In the genomic region with DNA sequence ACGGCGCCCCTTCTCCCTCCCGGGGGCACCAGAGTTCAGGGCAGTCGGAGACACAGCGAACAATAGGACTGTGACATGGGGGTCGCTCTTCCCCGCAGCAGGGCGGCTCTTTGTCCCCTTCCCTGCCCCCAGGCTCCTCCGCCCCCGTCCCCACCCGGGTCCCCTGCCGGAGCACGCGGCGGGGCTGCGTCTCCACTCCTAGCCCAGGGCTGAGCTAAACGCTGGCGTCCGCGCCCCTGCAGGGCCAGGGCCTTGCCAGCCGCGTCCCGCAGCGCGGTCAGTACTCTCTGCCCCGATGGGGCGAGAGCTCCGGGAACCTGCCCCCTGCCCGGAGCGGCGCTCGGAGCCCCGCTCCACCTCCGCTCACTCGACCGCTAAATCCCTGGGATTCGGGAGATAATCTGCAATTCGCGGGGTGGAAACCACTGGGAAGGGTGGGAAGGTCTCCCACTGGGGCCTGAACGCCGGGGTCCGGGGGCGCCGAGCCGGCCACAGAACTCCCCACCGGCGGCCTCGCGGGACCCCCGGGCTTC, we compare ENCODE assay signal across 8 cellular contexts. TPM values are rescaled to one million over a fixed set of nuclear protein-coding genes. Genes with fewer than 3 reads are reported as not detected.
A peak's percentile ranks its signal among the peaks of the same experiment; 100 is the strongest.
DNase-seq lines count a peak whose midpoint lies in the region; ATAC-seq, FAIRE-seq and TF ChIP-seq lines count a peak whose summit lies in the region.

No MANE protein-coding gene starts in this region.

- H3K4me1 ChIP-seq in lower lobe of right lung (peaks cover 45% of the 10 kb centered on the region), tibial artery (peaks cover 0 to 35% (median 19%) of the 10 kb centered on the region in 4 donors)

- H3K27ac ChIP-seq in RWPE1 (peak overlapping the region; percentile 95), lower lobe of right lung (peak overlapping the region; percentile 88), tibial artery (peak overlapping the region; percentile 77 to 94)

- H3K4me3 ChIP-seq in choroid plexus epithelial cell (ENCODE audit: low read depth, low read length) (peak overlapping the region; percentile 65), lower lobe of right lung (peak overlapping the region; percentile 89), tibial artery (peak overlapping the region; percentile 86 to 90)

- CTCF ChIA-PET in RWPE1 (lab: Yijun Ruan, JAX) = interaction anchor here (0.9 to 1.5 kb wide), 4 partner anchors 24 to 80 kb away, joined by 3 to 6 read pairs (median 4); no protein-coding TSS in a partner anchor

- ATAC-seq in activated CD4-positive, CD25-positive, alpha-beta regulatory T cell treated with anti-CD3 and anti-CD28 coated beads, Interleukin-2, amount 50 U/mL, for 24 hours = peak; percentile 11 to 14
- ATAC-seq in HG02885 (IDR thresholded peaks at IDR 0.05; ENCODE audit: poor library complexity, unreplicated experiment) (peak; percentile 20), lower lobe of right lung (peak; percentile 56 to 57)

- no peaks in the 10 kb centered on the region for H3K36me3 ChIP-seq in lower lobe of right lung
- H3K36me3 ChIP-seq in tibial artery = no peaks in the 10 kb centered on the region

- H3K27me3 ChIP-seq in lower lobe of right lung (ENCODE audit: low read depth) (peaks cover 6% of the 10 kb centered on the region), tibial artery (no peaks in the 10 kb centered on the region)

- no peak for DNase-seq in activated CD4-positive, CD25-positive, alpha-beta regulatory T cell (lab: John Stamatoyannopoulos, UW)
- peak; percentile 39 for DNase-seq in RWPE1 (ENCODE audit: low spot score)
- peak; percentile 10 for DNase-seq in choroid plexus epithelial cell (ENCODE audit: low read depth)
- no peak for DNase-seq in lower lobe of right lung
- DNase-seq in tibial artery = peak in 1 of 2 donors; percentile 72
- no peak for DNase-seq in RCC 7860 (ENCODE audit: low spot score)

- intact Hi-C loops in lower lobe of right lung (cut with DNase I) (no loop called here), tibial artery (cut with DNase I; ENCODE audit: low total_unique reads) (loop anchor here (2.0 kb wide), 1 partner anchor 42 kb away; no protein-coding TSS in a partner anchor)

- H3K9me3 ChIP-seq in lower lobe of right lung = no peaks in the 10 kb centered on the region
- no peaks in the 10 kb centered on the region for H3K9me3 ChIP-seq in tibial artery

- FAIRE-seq in RCC 7860 (lab: Jason Lieb, UNC) = no peak

- POLR2A ChIA-PET in RWPE1 (lab: Yijun Ruan, JAX; ENCODE audit: low non-redundant PET) = interaction anchor here (1.1 kb wide), 2 partner anchors 19 to 124 kb away, joined by 3 to 4 read pairs; partner anchors contain the start of genes CCNK and SETD3

- TF ChIP-seq CTCF in RWPE1 (conservative IDR thresholded peaks at IDR 0.05; ENCODE audit: low read depth) (no peak), choroid plexus epithelial cell (conservative IDR thresholded peaks at IDR 0.05; ENCODE audit: low read depth, low read length) (no peak), lower lobe of right lung (IDR thresholded peaks at IDR 0.05) (no peak), tibial artery (IDR thresholded peaks at IDR 0.05) (no peak)

RNA-seq across cellular contexts. Expression of gene CCDC85C, which starts 0.8 kb away (rescaled TPM):
- 15.3 TPM for total RNA-seq in lower lobe of right lung

RNA-seq across cellular contexts. Expression of gene HHIPL1, which starts 40.1 kb away (rescaled TPM):
- 1.6 TPM for total RNA-seq in lower lobe of right lung

Comparison
In these comparisons a context has a peak if more than half of its experiments do, and no peak if none do; other contexts are left out.
1. DNase-seq: peak in RWPE1 (single experiment) and choroid plexus epithelial cell (single experiment); none in activated CD4-positive, CD25-positive, alpha-beta regulatory T cell (0 of 4), lower lobe of right lung (single experiment) and RCC 7860 (single experiment).
2. Peak in every context shown above with its lines, with median percentiles within 50 percentile points of each other: ATAC-seq, H3K27ac ChIP-seq and H3K4me3 ChIP-seq.